In genomic region chr1:21293537-21294265, GRCh38 we compare ENCODE assay signal across 8 cellular contexts. TPM values are rescaled to one million over a fixed set of nuclear protein-coding genes. Genes with fewer than 3 reads are reported as not detected.
DNase-seq lines count a peak whose midpoint lies in the region; TF ChIP-seq lines count a peak whose summit lies in the region.

No MANE protein-coding gene starts in this region.

- H3K27me3 Mint-ChIP-seq in nephron (ENCODE audit: low read depth) = peaks cover 5% of the 10 kb centered on the region

- H3K9me3 Mint-ChIP-seq in nephron = no peaks in the 10 kb centered on the region

- WGBS in transverse colon (ENCODE audit: low coverage in 1 of 2), 2 donors = 55% methylated on average over 14 of the region's 17 CpGs; no CpG with 5 or more reads in 1 of the 2 donors
- 81 to 92% methylated on average over 17 of the region's 17 CpGs for WGBS in lower leg skin, 2 donors

- intact Hi-C loops in transverse colon (cut with DNase I; ENCODE audit: low total_unique reads) (no loop called here), lower leg skin (cut with DNase I; ENCODE audit: low total_unique reads) (no loop called here)

- no peaks in the 10 kb centered on the region for H3K36me3 Mint-ChIP-seq in nephron (ENCODE audit: low read depth)

- peaks cover 32% of the 10 kb centered on the region for H3K4me1 Mint-ChIP-seq in nephron

- no peaks in the 10 kb centered on the region for H3K9me3 ChIP-seq in KOPT-K1 (ENCODE audit: insufficient read depth, low read length, poor library complexity, severe bottlenecking)
- H3K9me3 ChIP-seq in transverse colon = no peaks in the 10 kb centered on the region

- H3K27me3 ChIP-seq in transverse colon = no peaks in the 10 kb centered on the region

- in situ Hi-C loops in transverse colon (cut with MboI; ENCODE audit: low pct_ligation_motif_present in 1 of 4, low pct_unique_long_range_greater_than_20kb in 1 of 4, low sequenced_read_pairs in 3 of 4) = no loop called here

- H3K27ac ChIP-seq in KOPT-K1 (ENCODE audit: low read depth, low read length, poor library complexity, severe bottlenecking) = peak overlapping the region; percentile 68
- H3K27ac ChIP-seq in transverse colon = peak overlapping the region; percentile 57 to 85 (median 72)

- peak overlapping the region; percentile 53 to 68 (median 68) for H3K27ac Mint-ChIP-seq in nephron

- peak overlapping the region in 1 of 3 experiments; percentile 53 for H3K4me3 Mint-ChIP-seq in nephron

- H3K36me3 ChIP-seq in KOPT-K1 (ENCODE audit: insufficient read depth, low read length) = no peaks in the 10 kb centered on the region
- H3K36me3 ChIP-seq in transverse colon = no peaks in the 10 kb centered on the region

- H3K4me1 ChIP-seq in transverse colon = peaks cover 29 to 77% (median 41%) of the 10 kb centered on the region in 4 donors

- TF ChIP-seq CTCF in nephron (IDR thresholded peaks at IDR 0.05; ENCODE audit: unreplicated experiment in 3 of 3) = no peak
- TF ChIP-seq CTCF in transverse colon (IDR thresholded peaks at IDR 0.05) = no peak
- no peak for TF ChIP-seq CTCF in lower leg skin (IDR thresholded peaks at IDR 0.05)

- peak overlapping the region in 1 of 4 donors; percentile 7 for H3K4me3 ChIP-seq in transverse colon
- H3K4me3 ChIP-seq in lower leg skin (ENCODE audit: low read depth, poor library complexity, severe bottlenecking) = no peak overlapping the region

- DNase-seq in activated gamma-delta T cell treated with Interleukin-2 at 50 U/mL for 16 hours (peak; percentile 58), activated gamma-delta T cell (lab: John Stamatoyannopoulos, UW) (no peak), transverse colon (no peak), lower leg skin (ENCODE audit: low spot score in 2 of 2) (no peak), NCI-H226 (no peak)
- DNase-seq in activated effector memory CD4-positive, alpha-beta T cell treated with anti-CD3 and anti-CD28 coated beads, Interleukin-2, amount 50 U/mL, for 16 hours = peak; percentile 89

- TF ChIP-seq POLR2A in transverse colon (IDR thresholded peaks at IDR 0.05) (no peak), lower leg skin (IDR thresholded peaks at IDR 0.05) (no peak)

- no peak for TF ChIP-seq EP300 in transverse colon (IDR thresholded peaks at IDR 0.05; ENCODE audit: low read depth)

RNA-seq across cellular contexts. Expression of gene ECE1, which starts 3.4 kb away (rescaled TPM):
- total RNA-seq in transverse colon = 100 to 1,000 TPM in 3 of 4 donors, 10 to 100 TPM in 1; 55.9 to 149 (median 112) TPM
- 10 to 100 TPM; 37.1 to 68.9 (median 48.3) TPM for total RNA-seq in lower leg skin

Comparison
In these comparisons a context has a peak if more than half of its experiments do, and no peak if none do; other contexts are left out.
1. DNase-seq: peak in activated gamma-delta T cell treated with Interleukin-2 at 50 U/mL for 16 hours (single experiment) and activated effector memory CD4-positive, alpha-beta T cell treated with anti-CD3 and anti-CD28 coated beads, Interleukin-2, amount 50 U/mL, for 16 hours (single experiment); none in activated gamma-delta T cell (single experiment), transverse colon (single experiment), lower leg skin (0 of 2) and NCI-H226 (single experiment).